Comparison of ENCODE assay signal across 8 cellular contexts in the genomic region with DNA sequence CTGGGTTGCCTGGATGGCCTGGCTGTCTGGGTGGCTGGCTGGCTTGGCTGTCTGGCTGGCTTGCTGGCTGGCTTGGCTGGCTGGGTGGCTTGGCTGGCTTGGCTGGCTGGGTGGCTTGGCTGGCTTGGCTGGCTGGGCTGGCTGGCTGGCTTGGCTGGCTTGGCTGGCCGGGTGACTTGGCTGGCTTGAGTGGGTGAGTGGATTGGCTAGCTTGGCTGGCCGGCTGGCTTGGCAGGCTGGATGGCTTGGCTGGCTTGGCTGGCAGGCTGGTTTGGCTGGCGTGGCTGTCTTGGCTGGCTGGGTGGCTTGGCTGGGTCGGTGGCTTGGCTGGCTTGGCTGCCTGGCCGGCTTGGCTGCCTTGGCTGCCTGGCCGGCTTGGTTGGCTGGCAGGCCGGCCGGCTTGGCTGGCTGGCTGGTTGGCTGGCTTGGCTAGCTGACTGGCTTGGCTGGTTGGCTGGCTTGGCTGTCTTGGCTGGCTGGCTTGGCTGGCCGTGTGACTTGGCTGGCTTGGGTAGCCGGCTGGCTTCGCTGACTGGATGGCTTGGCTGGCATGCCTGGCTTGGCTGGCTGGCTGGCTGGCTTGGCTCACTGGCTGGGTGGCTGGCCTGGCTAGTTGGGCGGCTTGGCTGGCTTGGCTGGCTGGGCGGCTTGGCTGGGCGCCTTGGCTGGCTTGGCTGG.
DNase-seq lines count a peak whose midpoint lies in the region; TF ChIP-seq lines count a peak whose summit lies in the region.
"Not testable (repeated sequence)": the region's sequence is repeated elsewhere in the genome, so short reads cannot be mapped to it uniquely, and the experiment has no call there.

No MANE protein-coding gene starts in this region.

- peak overlapping the region in 1 of 7 donors; percentile 61 for H3K27ac Mint-ChIP-seq in CD14-positive monocyte
- not testable (repeated sequence) for H3K27ac Mint-ChIP-seq in activated T-helper 2 cell treated with anti-CD3 and anti-CD28 coated beads, Interferon-gamma antibody, Interleukin-2, Interleukin-4, amounts not matched to agents 10 μg/mL and 5 μg/mL and 100 μg/mL, durations not matched to agents 14 hours and 24 hours and 36 hours

- not testable (repeated sequence) for H3K27me3 Mint-ChIP-seq in CD14-positive monocyte (ENCODE audit: low read depth in 3 of 3); activated T-helper 2 cell treated with anti-CD3 and anti-CD28 coated beads, Interferon-gamma antibody, Interleukin-2, Interleukin-4, amounts not matched to agents 10 μg/mL and 5 μg/mL and 100 μg/mL, durations not matched to agents 14 hours and 24 hours and 36 hours (ENCODE audit: low read depth)

- not testable (repeated sequence) for H3K4me3 Mint-ChIP-seq in CD14-positive monocyte; activated T-helper 2 cell treated with anti-CD3 and anti-CD28 coated beads, Interferon-gamma antibody, Interleukin-2, Interleukin-4, amounts not matched to agents 10 μg/mL and 5 μg/mL and 100 μg/mL, durations not matched to agents 14 hours and 24 hours and 36 hours (ENCODE audit: low read depth)

- not testable (repeated sequence) for TF ChIP-seq POLR2A in ovary (IDR thresholded peaks at IDR 0.05)

- H3K27ac ChIP-seq in coronary artery, ovary: not testable (repeated sequence)

- 83 to 88% (median 87%) methylated on average over 14 of the region's 14 CpGs for WGBS in ovary, 3 donors

- H3K27me3 ChIP-seq in ovary, result not testable (repeated sequence)

- not testable (repeated sequence) for H3K4me1 ChIP-seq in ovary (ENCODE audit: insufficient read depth)

- H3K9me3 Mint-ChIP-seq in CD14-positive monocyte, result peaks cover 17 to 38% (median 32%) of the 10 kb centered on the region in 7 donors
- H3K9me3 Mint-ChIP-seq in activated T-helper 2 cell treated with anti-CD3 and anti-CD28 coated beads, Interferon-gamma antibody, Interleukin-2, Interleukin-4, amounts not matched to agents 10 μg/mL and 5 μg/mL and 100 μg/mL, durations not matched to agents 14 hours and 24 hours and 36 hours, result not testable (repeated sequence)

- peak; percentile 87 for DNase-seq in CD14-positive monocyte (ENCODE audit: low spot score)
- peak; percentile 11 for DNase-seq in HK-2 (ENCODE audit: unreplicated experiment)
- DNase-seq in activated CD4-positive, alpha-beta T cell treated with anti-CD3 and anti-CD28 coated beads for 1 hour, result peak; percentile 43
- peak; percentile 43 for DNase-seq in activated T-helper 2 cell treated with anti-CD3 and anti-CD28 coated beads, Interferon-gamma antibody, Interleukin-2, Interleukin-4, amounts not matched to agents 10 μg/mL and 5 μg/mL and 100 μg/mL, durations not matched to agents 14 hours and 24 hours and 36 hours (ENCODE audit: low spot score)
- DNase-seq in coronary artery (ENCODE audit: low spot score), result peak; percentile 92
- peak; percentile 17 for DNase-seq in iPS-NIHi11 (ENCODE audit: low spot score)
- DNase-seq in ovary, result peak; percentile 40 to 67 (median 48)
- DNase-seq in stimulated activated CD8-positive, alpha-beta memory T cell treated with anti-CD3 and anti-CD28 coated beads, Interleukin-12 subunit alpha, Interleukin-12 subunit beta, amount 100 ng/mL, for 4 hours (ENCODE audit: low read depth), result peak; percentile 24

- H3K36me3 Mint-ChIP-seq in CD14-positive monocyte; activated T-helper 2 cell treated with anti-CD3 and anti-CD28 coated beads, Interferon-gamma antibody, Interleukin-2, Interleukin-4, amounts not matched to agents 10 μg/mL and 5 μg/mL and 100 μg/mL, durations not matched to agents 14 hours and 24 hours and 36 hours (ENCODE audit: low read depth): not testable (repeated sequence)

- H3K9me3 ChIP-seq in ovary, result peaks cover 0 to 11% of the 10 kb centered on the region in 2 donors

- H3K4me1 Mint-ChIP-seq in CD14-positive monocyte; activated T-helper 2 cell treated with anti-CD3 and anti-CD28 coated beads, Interferon-gamma antibody, Interleukin-2, Interleukin-4, amounts not matched to agents 10 μg/mL and 5 μg/mL and 100 μg/mL, durations not matched to agents 14 hours and 24 hours and 36 hours (ENCODE audit: low read depth): not testable (repeated sequence)

- TF ChIP-seq CTCF in CD14-positive monocyte (IDR thresholded peaks at IDR 0.05); coronary artery (IDR thresholded peaks at IDR 0.05); ovary (IDR thresholded peaks at IDR 0.05): not testable (repeated sequence)

- H3K4me3 ChIP-seq in coronary artery, ovary: not testable (repeated sequence)

- not testable (repeated sequence) for H3K36me3 ChIP-seq in ovary

- intact Hi-C loops in CD14-positive monocyte (cut with micrococcal nuclease); activated T-helper 2 cell treated with anti-CD3 and anti-CD28 coated beads, Interferon-gamma antibody, Interleukin-2, Interleukin-4, amounts not matched to agents 10 μg/mL and 5 μg/mL and 100 μg/mL, durations not matched to agents 14 hours and 24 hours and 36 hours (cut with micrococcal nuclease); ovary (cut with DNase I): not testable (repeated sequence)

- not testable (repeated sequence) for TF ChIP-seq EP300 in ovary (IDR thresholded peaks at IDR 0.05)

Comparison
In these comparisons a context has a peak if more than half of its experiments do, and no peak if none do; other contexts are left out.
1. DNase-seq: peak in every context shown above with its lines; median percentile 92 in coronary artery; 87 in CD14-positive monocyte; 48 in ovary; 43 in activated CD4-positive, alpha-beta T cell treated with anti-CD3 and anti-CD28 coated beads for 1 hour; 43 in activated T-helper 2 cell treated with anti-CD3 and anti-CD28 coated beads, Interferon-gamma antibody, Interleukin-2, Interleukin-4, amounts not matched to agents 10 μg/mL and 5 μg/mL and 100 μg/mL, durations not matched to agents 14 hours and 24 hours and 36 hours; 24 in stimulated activated CD8-positive, alpha-beta memory T cell treated with anti-CD3 and anti-CD28 coated beads, Interleukin-12 subunit alpha, Interleukin-12 subunit beta, amount 100 ng/mL, for 4 hours; 17 in iPS-NIHi11; 11 in HK-2.